Comparison of ENCODE assay signal across 8 cellular contexts in the genomic region with DNA sequence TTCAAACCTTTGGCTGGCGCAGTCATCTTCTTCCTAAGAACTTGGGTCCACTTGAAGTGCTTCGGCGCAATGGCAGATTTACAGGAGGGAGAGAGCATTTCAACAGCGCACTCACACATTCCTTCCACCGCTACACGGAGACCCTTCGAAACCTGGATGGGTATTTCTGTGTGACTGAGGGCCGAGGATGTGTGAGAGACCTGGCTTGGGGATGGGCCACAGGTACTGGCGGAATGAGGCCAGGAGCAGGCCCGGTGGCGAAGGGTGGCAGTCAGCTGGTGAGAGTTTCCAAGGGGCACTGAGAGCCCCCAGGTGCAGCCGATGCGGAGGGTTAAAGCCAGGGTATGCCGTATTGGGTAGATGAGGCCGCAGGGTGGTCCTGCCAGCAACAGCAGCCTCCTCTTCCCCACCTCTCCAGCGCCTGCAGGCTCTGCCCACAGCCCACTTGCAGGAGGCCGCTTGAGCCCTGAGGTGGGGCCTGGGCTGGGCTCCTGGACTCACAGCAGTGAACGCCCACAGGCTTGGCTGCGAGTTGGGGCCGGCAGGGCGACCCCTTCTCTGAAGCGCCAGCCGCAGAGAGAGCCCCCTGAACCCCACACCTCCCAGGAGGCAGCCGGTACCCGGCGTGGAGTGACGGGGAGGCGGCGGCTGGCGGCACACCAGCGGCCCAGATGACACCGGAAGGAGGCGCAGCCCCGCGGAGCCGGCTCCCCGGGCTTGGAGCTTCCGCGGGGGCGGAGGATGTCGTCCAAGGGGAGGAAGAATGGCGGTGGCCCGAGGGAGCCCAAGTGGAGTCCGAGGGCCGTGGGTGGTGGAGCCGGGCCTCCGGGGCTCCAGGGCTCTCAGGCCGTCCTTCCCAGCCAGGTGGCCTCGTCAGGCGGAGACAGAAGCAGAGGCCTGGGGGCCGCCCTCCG.
DNase-seq lines count a peak whose midpoint lies in the region; ATAC-seq, FAIRE-seq and TF ChIP-seq lines count a peak whose summit lies in the region.

No MANE protein-coding gene starts in this region.

- H3K18ac ChIP-seq in mesenchymal stem cell (ENCODE audit: low read depth in 1 of 2, low read length in 2 of 2): peak overlapping the region in 1 of 2 experiments; percentile 77

- H3K4ac ChIP-seq in mesenchymal stem cell (ENCODE audit: low read depth in 1 of 2, low read length in 2 of 2): peak overlapping the region in 1 of 2 experiments; percentile 26

- ATAC-seq in right lobe of liver (peak; percentile 3 to 23 (median 14)), HepG2 (no peak), aorta (ENCODE audit: low FRiP score) (peak; percentile 23), HG03378 (IDR thresholded peaks at IDR 0.05; ENCODE audit: unreplicated experiment) (no peak), GM18873 (IDR thresholded peaks at IDR 0.05; ENCODE audit: low FRiP score, unreplicated experiment) (no peak)

- H3K27me3 ChIP-seq in right lobe of liver (no peaks in the 10 kb centered on the region), HepG2 (ENCODE audit: control insufficient read depth in 1 of 2, insufficient read depth in 2 of 2, low read length in 2 of 2) (no peaks in the 10 kb centered on the region; a peak in 1 of 5 replicates), mesenchymal stem cell (ENCODE audit: control insufficient read depth in 1 of 2, insufficient read depth in 1 of 2, low read length in 2 of 2) (peaks cover 0 to 15% of the 10 kb centered on the region in 2 experiments), aorta (ENCODE audit: control insufficient read depth in 1 of 2, insufficient read depth in 2 of 2, low read length in 1 of 2) (no peaks in the 10 kb centered on the region)

- H3K27ac ChIP-seq in right lobe of liver: no peak overlapping the region
- H3K27ac ChIP-seq in HepG2 (ENCODE audit: extremely low read length, insufficient read depth, low read length): no peak overlapping the region
- no peak overlapping the region for H3K27ac ChIP-seq in mesenchymal stem cell (ENCODE audit: low read length, poor library complexity, severe bottlenecking)
- no peak overlapping the region for H3K27ac ChIP-seq in aorta (ENCODE audit: low read depth in 1 of 2, low read length in 2 of 2)

- H2AFZ ChIP-seq in HepG2 (ENCODE audit: low read length): no peak overlapping the region
- H2AFZ ChIP-seq in mesenchymal stem cell (ENCODE audit: low read depth, low read length): peak overlapping the region; percentile 70

- TF ChIP-seq EP300 in HepG2 (IDR thresholded peaks at IDR 0.05; ENCODE audit: low read depth in 2 of 2, low read length in 2 of 2): no peak
- no peak for TF ChIP-seq EP300 in HepG2 (CRISPR knock-in tag; IDR thresholded peaks at IDR 0.05; ENCODE audit: borderline replicate concordance)

- no peak for TF ChIP-seq CTCF in right lobe of liver (IDR thresholded peaks at IDR 0.05)
- no peak for TF ChIP-seq CTCF in HepG2 (CRISPR knock-in tag; IDR thresholded peaks at IDR 0.05)
- peak; percentile 11 for TF ChIP-seq CTCF in choroid plexus epithelial cell (conservative IDR thresholded peaks at IDR 0.05; ENCODE audit: low read depth, low read length)

- 65% methylated on average over 5 of the region's 52 CpGs for WGBS in right lobe of liver (ENCODE audit: insufficient coverage, low coverage, low lambda C conversion rate, missing lambda C conversion rate)
- WGBS in HepG2 (ENCODE audit: low lambda C conversion rate): 77% methylated on average over 23 of the region's 52 CpGs
- WGBS in mesenchymal stem cell: 45% methylated on average over 40 of the region's 52 CpGs
- 34 to 35% methylated on average over 49 to 52 of the region's 52 CpGs for WGBS in aorta, 2 donors

- no peaks in the 10 kb centered on the region for H3K36me3 ChIP-seq in right lobe of liver
- H3K36me3 ChIP-seq in HepG2 (replicated peaks in 1 of 2; ENCODE audit: control insufficient read depth in 1 of 2, insufficient read depth in 2 of 2, low read length in 2 of 2): no peaks in the 10 kb centered on the region
- H3K36me3 ChIP-seq in mesenchymal stem cell (ENCODE audit: control insufficient read depth in 1 of 2, insufficient read depth in 2 of 2, low read depth in 1 of 2, low read length in 2 of 2): peaks cover 0 to 15% of the 10 kb centered on the region in 2 experiments
- no peaks in the 10 kb centered on the region for H3K36me3 ChIP-seq in aorta (ENCODE audit: control insufficient read depth in 1 of 2, insufficient read depth in 2 of 2, low read length in 1 of 2)

- no peak overlapping the region for H3K14ac ChIP-seq in mesenchymal stem cell (ENCODE audit: low read length in 2 of 2)

- no peak overlapping the region for H3K4me2 ChIP-seq in HepG2 (ENCODE audit: low read depth, low read length)
- peak overlapping the region; percentile 80 for H3K4me2 ChIP-seq in mesenchymal stem cell (ENCODE audit: low read length, poor library complexity, severe bottlenecking)

- H2AK5ac ChIP-seq in mesenchymal stem cell (ENCODE audit: low read length, severe bottlenecking): no peak overlapping the region

- BruUV-seq in HepG2 (replicated peaks; lab: Mats Ljungman, UMichigan): no TSS peak

- in situ Hi-C loops in HepG2 (cut with HindIII; ENCODE audit: extremely low pct_ligation_motif_present, low pct_unique_long_range_greater_than_20kb): no loop called here

- H3K4me3 ChIP-seq in right lobe of liver: peak overlapping the region in 1 of 3 donors; percentile 21
- no peak overlapping the region for H3K4me3 ChIP-seq in HepG2 (replicated peaks in 1 of 3; ENCODE audit: insufficient read depth in 1 of 3, low read depth in 2 of 3, low read length in 3 of 3)
- H3K4me3 ChIP-seq in choroid plexus epithelial cell (ENCODE audit: low read depth, low read length): peak overlapping the region; percentile 60
- peak overlapping the region; percentile 41 to 62 for H3K4me3 ChIP-seq in mesenchymal stem cell (ENCODE audit: insufficient read depth in 1 of 2, low read depth in 1 of 2, low read length in 2 of 2)
- H3K4me3 ChIP-seq in aorta (ENCODE audit: low read length in 2 of 2): peak overlapping the region in 1 of 2 donors; percentile 16

- POLR2A ChIA-PET in HepG2 (lab: Yijun Ruan, JAX): no interaction called here

- TF ChIP-seq RAD21 in HepG2 (CRISPR knock-in tag; IDR thresholded peaks at IDR 0.05): no peak

- DNase-seq in right lobe of liver: peak in 1 of 3 donors; percentile 49
- DNase-seq in HepG2 (ENCODE audit: low spot score): no peak
- no peak for DNase-seq in choroid plexus epithelial cell (ENCODE audit: low read depth)
- no peak for DNase-seq in mesenchymal stem cell
- DNase-seq in aorta: no peak
- DNase-seq in NCI-H748 treated with DMSO at 0.1 percent for 48 hours (lab: John Stamatoyannopoulos, UW): no peak

- FAIRE-seq in HepG2 (lab: Jason Lieb, UNC): no peak

- no peak overlapping the region for H4K91ac ChIP-seq in mesenchymal stem cell (ENCODE audit: low read length)

- H4K20me1 ChIP-seq in HepG2 (ENCODE audit: insufficient read depth, low read length): no peaks in the 10 kb centered on the region

- TF ChIP-seq POLR2A in right lobe of liver (IDR thresholded peaks at IDR 0.05): no peak
- TF ChIP-seq POLR2A in HepG2 (IDR thresholded peaks at IDR 0.05; ENCODE audit: insufficient read depth in 1 of 2, low read depth in 2 of 2, low read length in 2 of 2): no peak

- H2BK120ac ChIP-seq in mesenchymal stem cell (ENCODE audit: low read depth, low read length): no peak overlapping the region

- H3K9ac ChIP-seq in HepG2 (ENCODE audit: insufficient read depth, low read depth, low read length) (no peak overlapping the region), mesenchymal stem cell (ENCODE audit: low read length) (peak overlapping the region; percentile 66)

- CTCF ChIA-PET in HepG2 (lab: Yijun Ruan, JAX; ENCODE audit: low intra/inter-chr PET ratio, low total read pairs): no interaction called here

- H3K79me1 ChIP-seq in mesenchymal stem cell (replicated peaks; ENCODE audit: low read length, poor library complexity, severe bottlenecking): no peaks in the 10 kb centered on the region

- no peaks in the 10 kb centered on the region for H3K79me2 ChIP-seq in HepG2 (ENCODE audit: insufficient read depth, low read length)

- H2BK12ac ChIP-seq in mesenchymal stem cell (ENCODE audit: low read length in 2 of 2): peak overlapping the region in 1 of 2 experiments; percentile 61

- no peaks in the 10 kb centered on the region for H3K9me3 ChIP-seq in right lobe of liver
- no peaks in the 10 kb centered on the region for H3K9me3 ChIP-seq in HepG2 (ENCODE audit: low read length)
- H3K9me3 ChIP-seq in mesenchymal stem cell (ENCODE audit: control insufficient read depth, low read length): no peaks in the 10 kb centered on the region
- no peaks in the 10 kb centered on the region for H3K9me3 ChIP-seq in aorta (ENCODE audit: control insufficient read depth, low read length)

- H3K4me1 ChIP-seq in right lobe of liver (no peaks in the 10 kb centered on the region), HepG2 (ENCODE audit: insufficient read depth, low read length) (no peaks in the 10 kb centered on the region), mesenchymal stem cell (ENCODE audit: control insufficient read depth, insufficient read depth, low read depth, low read length) (peaks cover 14% of the 10 kb centered on the region), aorta (ENCODE audit: control insufficient read depth in 1 of 2, insufficient read depth in 2 of 2, low read length in 2 of 2) (no peaks in the 10 kb centered on the region)

- H3K23ac ChIP-seq in mesenchymal stem cell (ENCODE audit: low read length in 2 of 2): no peak overlapping the region

- H4K8ac ChIP-seq in mesenchymal stem cell (ENCODE audit: low read length): peak overlapping the region; percentile 66

- H2BK5ac ChIP-seq in mesenchymal stem cell (ENCODE audit: low read depth, low read length, poor library complexity, severe bottlenecking): no peak overlapping the region

- H2BK15ac ChIP-seq in mesenchymal stem cell (ENCODE audit: low read depth, poor library complexity, severe bottlenecking): no peak overlapping the region

- intact Hi-C loops in right lobe of liver (cut with DNase I): no loop called here
- intact Hi-C loops in HepG2 (cut with micrococcal nuclease; ENCODE audit: unreplicated experiment): no loop called here
- intact Hi-C loops in aorta (cut with DNase I): no loop called here

TF ChIP-seq in HepG2, 621 proteins besides CTCF, POLR2A, EP300 and RAD21:
- TF ChIP-seq, protein P1, sequence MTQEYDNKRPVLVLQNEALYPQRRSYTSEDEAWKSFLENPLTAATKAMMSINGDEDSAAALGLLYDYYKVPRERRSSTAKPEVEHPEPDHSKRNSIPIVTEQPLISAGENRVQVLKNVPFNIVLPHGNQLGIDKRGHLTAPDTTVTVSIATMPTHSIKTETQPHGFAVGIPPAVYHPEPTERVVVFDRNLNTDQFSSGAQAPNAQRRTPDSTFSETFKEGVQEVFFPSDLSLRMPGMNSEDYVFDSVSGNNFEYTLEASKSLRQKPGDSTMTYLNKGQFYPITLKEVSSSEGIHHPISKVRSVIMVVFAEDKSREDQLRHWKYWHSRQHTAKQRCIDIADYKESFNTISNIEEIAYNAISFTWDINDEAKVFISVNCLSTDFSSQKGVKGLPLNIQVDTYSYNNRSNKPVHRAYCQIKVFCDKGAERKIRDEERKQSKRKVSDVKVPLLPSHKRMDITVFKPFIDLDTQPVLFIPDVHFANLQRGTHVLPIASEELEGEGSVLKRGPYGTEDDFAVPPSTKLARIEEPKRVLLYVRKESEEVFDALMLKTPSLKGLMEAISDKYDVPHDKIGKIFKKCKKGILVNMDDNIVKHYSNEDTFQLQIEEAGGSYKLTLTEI (CRISPR knock-in tag; conservative IDR thresholded peaks at IDR 0.05): no peak
TF ChIP-seq in HepG2: peak in this region for 0.

Comparison
In these comparisons a context has a peak if more than half of its experiments do, and no peak if none do; other contexts are left out.
1. ATAC-seq: peak in right lobe of liver (4 of 4) and aorta (single experiment); none in HepG2 (single experiment), HG03378 (single experiment) and GM18873 (single experiment).
2. H3K4me3 ChIP-seq: peak in choroid plexus epithelial cell (single experiment) and mesenchymal stem cell (2 of 2); none in HepG2 (0 of 3).